Comparison of ENCODE assay signal across 28 cellular contexts in the genomic region with DNA sequence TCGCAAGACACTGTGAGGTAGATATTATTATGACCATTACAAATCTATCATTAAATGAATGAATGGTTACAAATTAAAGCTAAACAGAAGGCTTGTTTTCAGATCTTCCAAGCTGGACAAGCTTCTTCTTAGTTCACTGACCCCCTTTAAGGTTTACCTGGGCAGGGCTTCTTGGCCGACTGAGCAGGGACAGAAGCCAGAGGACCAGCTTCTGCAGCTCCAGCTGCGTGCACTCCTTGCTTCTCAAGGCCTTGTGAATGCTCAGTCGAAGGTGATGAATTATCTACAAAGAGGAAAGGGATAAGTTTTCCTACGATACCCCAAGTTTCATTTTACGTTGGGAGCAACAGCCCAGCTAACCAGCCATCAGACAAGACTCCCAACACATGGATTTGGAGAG.
"Had no signal": no experiment of that assay in that cellular context is flagged by ENCODE, and none has a peak within 500 bp of the region (broad histone marks: within the 10 kb centered on the region; RNA-seq: fewer than 3 reads in every experiment).

No MANE protein-coding gene starts in this region.

- H3K36me3 ChIP-seq: cardiac muscle cell, colonic mucosa had no signal

- H3K36me3 Mint-ChIP-seq: brain had no signal

- DNase-seq: activated CD4-positive, alpha-beta memory T cell treated with anti-CD3 and anti-CD28 coated beads, Interleukin-2, amount 10 ng/mL, durations not matched to agents 7 days and 5 days; activated CD4-positive, alpha-beta T cell treated with anti-CD3 and anti-CD28 coated beads for 36 hours; activated CD4-positive, alpha-beta T cell treated with anti-CD3 and anti-CD28 coated beads, Interleukin-2, amount 10 ng/mL, durations not matched to agents 7 days and 5 days; activated CD4-positive, alpha-beta T cell treated with anti-CD3 and anti-CD28 coated beads, Interleukin-2, amount 50 U/mL, for 4 hours; activated CD4-positive, CD25-positive, alpha-beta regulatory T cell; activated CD4-positive, CD25-positive, alpha-beta regulatory T cell treated with anti-CD3 and anti-CD28 coated beads, Interleukin-2, amount 50 U/mL, for 72 hours; activated CD8-positive, alpha-beta memory T cell treated with anti-CD3 and anti-CD28 coated beads, Interleukin-2, amount 10 ng/mL, durations not matched to agents 7 days and 5 days; activated effector memory CD4-positive, alpha-beta T cell treated with anti-CD3 and anti-CD28 coated beads, Interleukin-2, amount 50 U/mL, for 16 hours; activated naive CD4-positive, alpha-beta T cell; activated naive CD4-positive, alpha-beta T cell treated with anti-CD3 and anti-CD28 coated beads, Interleukin-2, amount 10 ng/mL, durations not matched to agents 7 days and 5 days; activated naive CD8-positive, alpha-beta T cell treated with anti-CD3 and anti-CD28 coated beads, Interleukin-2, amount 10 ng/mL, durations not matched to agents 7 days and 5 days; activated T-cell treated with anti-CD3 and anti-CD28 coated beads, Interleukin-2, amount 50 U/mL, for 4 hours; central memory CD4-positive, alpha-beta T cell; cerebellar nuclear complex; colonic mucosa; effector CD8-positive, alpha-beta T cell; erythroblast; foreskin keratinocyte; heart right ventricle had no signal

- H3K27me3 Mint-ChIP-seq: activated CD4-positive, alpha-beta memory T cell treated with anti-CD3 and anti-CD28 coated beads, Interleukin-2, amount 10 ng/mL, durations not matched to agents 7 days and 5 days; activated CD4-positive, alpha-beta T cell treated with anti-CD3 and anti-CD28 coated beads for 36 hours; activated CD4-positive, alpha-beta T cell treated with anti-CD3 and anti-CD28 coated beads, Interleukin-2, amount 10 ng/mL, durations not matched to agents 7 days and 5 days; activated CD8-positive, alpha-beta memory T cell treated with anti-CD3 and anti-CD28 coated beads, Interleukin-2, amount 10 ng/mL, durations not matched to agents 7 days and 5 days; activated naive CD4-positive, alpha-beta T cell treated with anti-CD3 and anti-CD28 coated beads, Interleukin-2, amount 10 ng/mL, durations not matched to agents 7 days and 5 days; activated naive CD8-positive, alpha-beta T cell treated with anti-CD3 and anti-CD28 coated beads, Interleukin-2, amount 10 ng/mL, durations not matched to agents 7 days and 5 days; brain had no signal

- H3K4me3 ChIP-seq: ascending aorta, breast epithelium, cardiac muscle cell, colonic mucosa, esophagus muscularis mucosa, gastroesophageal sphincter, heart right ventricle, hepatocyte had no signal

- H3K4me1 ChIP-seq: ascending aorta, breast epithelium, colonic mucosa, esophagus muscularis mucosa, foreskin keratinocyte, gastroesophageal sphincter, heart right ventricle had no signal

- H3K4me1 Mint-ChIP-seq: activated CD4-positive, alpha-beta T cell treated with anti-CD3 and anti-CD28 coated beads for 36 hours; activated naive CD4-positive, alpha-beta T cell treated with anti-CD3 and anti-CD28 coated beads, Interleukin-2, amount 10 ng/mL, durations not matched to agents 7 days and 5 days; brain had no signal

- H3K9me3 Mint-ChIP-seq: activated CD4-positive, alpha-beta memory T cell treated with anti-CD3 and anti-CD28 coated beads, Interleukin-2, amount 10 ng/mL, durations not matched to agents 7 days and 5 days; activated CD4-positive, alpha-beta T cell treated with anti-CD3 and anti-CD28 coated beads, Interleukin-2, amount 10 ng/mL, durations not matched to agents 7 days and 5 days; activated naive CD4-positive, alpha-beta T cell treated with anti-CD3 and anti-CD28 coated beads, Interleukin-2, amount 10 ng/mL, durations not matched to agents 7 days and 5 days; activated naive CD4-positive, alpha-beta T cell treated with anti-CD3 and anti-CD28 coated beads, Interleukin-2, amount 50 U/mL, for 72 hours; activated naive CD8-positive, alpha-beta T cell treated with anti-CD3 and anti-CD28 coated beads, Interleukin-2, amount 10 ng/mL, durations not matched to agents 7 days and 5 days; activated T-cell treated with anti-CD3 and anti-CD28 coated beads, Interleukin-2, amount 50 U/mL, for 4 hours; activated T-helper 2 cell treated with anti-CD3 and anti-CD28 coated beads, Interferon-gamma antibody, Interleukin-2, Interleukin-4, amounts not matched to agents 10 μg/mL and 5 μg/mL and 100 μg/mL, durations not matched to agents 14 hours and 24 hours and 36 hours; brain had no signal

- H3K27ac Mint-ChIP-seq: activated CD4-positive, alpha-beta memory T cell treated with anti-CD3 and anti-CD28 coated beads, Interleukin-2, amount 10 ng/mL, durations not matched to agents 7 days and 5 days; activated CD4-positive, alpha-beta T cell treated with anti-CD3 and anti-CD28 coated beads for 36 hours; activated CD4-positive, alpha-beta T cell treated with anti-CD3 and anti-CD28 coated beads, Interleukin-2, amount 10 ng/mL, durations not matched to agents 7 days and 5 days; activated CD8-positive, alpha-beta memory T cell treated with anti-CD3 and anti-CD28 coated beads, Interleukin-2, amount 10 ng/mL, durations not matched to agents 7 days and 5 days; activated naive CD4-positive, alpha-beta T cell treated with anti-CD3 and anti-CD28 coated beads, Interleukin-2, amount 10 ng/mL, durations not matched to agents 7 days and 5 days; activated naive CD4-positive, alpha-beta T cell treated with anti-CD3 and anti-CD28 coated beads, Interleukin-2, amount 50 U/mL, for 72 hours; activated naive CD8-positive, alpha-beta T cell treated with anti-CD3 and anti-CD28 coated beads, Interleukin-2, amount 10 ng/mL, durations not matched to agents 7 days and 5 days; activated T-helper 2 cell treated with anti-CD3 and anti-CD28 coated beads, Interferon-gamma antibody, Interleukin-2, Interleukin-4, amounts not matched to agents 10 μg/mL and 5 μg/mL and 100 μg/mL, durations not matched to agents 14 hours and 24 hours and 36 hours; brain had no signal

- H3K27ac ChIP-seq: ascending aorta, breast epithelium, cardiac muscle cell, colonic mucosa, esophagus muscularis mucosa, foreskin keratinocyte, gastroesophageal sphincter, heart right ventricle, hepatocyte had no signal

- H3K4me3 Mint-ChIP-seq: activated CD4-positive, alpha-beta memory T cell treated with anti-CD3 and anti-CD28 coated beads, Interleukin-2, amount 10 ng/mL, durations not matched to agents 7 days and 5 days; activated CD4-positive, alpha-beta T cell treated with anti-CD3 and anti-CD28 coated beads for 36 hours; activated CD4-positive, alpha-beta T cell treated with anti-CD3 and anti-CD28 coated beads, Interleukin-2, amount 10 ng/mL, durations not matched to agents 7 days and 5 days; activated CD8-positive, alpha-beta memory T cell treated with anti-CD3 and anti-CD28 coated beads, Interleukin-2, amount 10 ng/mL, durations not matched to agents 7 days and 5 days; activated naive CD4-positive, alpha-beta T cell treated with anti-CD3 and anti-CD28 coated beads, Interleukin-2, amount 10 ng/mL, durations not matched to agents 7 days and 5 days; activated naive CD8-positive, alpha-beta T cell treated with anti-CD3 and anti-CD28 coated beads, Interleukin-2, amount 10 ng/mL, durations not matched to agents 7 days and 5 days; activated T-cell treated with anti-CD3 and anti-CD28 coated beads, Interleukin-2, amount 50 U/mL, for 4 hours; brain had no signal

- H3K27me3 ChIP-seq: ascending aorta, breast epithelium, cardiac muscle cell, colonic mucosa, esophagus muscularis mucosa, foreskin keratinocyte, gastroesophageal sphincter, heart right ventricle, hepatocyte had no signal

- ATAC-seq: activated CD4-positive, alpha-beta T cell treated with anti-CD3 and anti-CD28 coated beads for 36 hours; activated CD8-positive, alpha-beta memory T cell treated with anti-CD3 and anti-CD28 coated beads, Interleukin-2, amount 10 ng/mL, durations not matched to agents 7 days and 5 days; activated naive CD4-positive, alpha-beta T cell treated with anti-CD3 and anti-CD28 coated beads, Interleukin-2, amount 50 U/mL, for 72 hours; activated T-cell treated with anti-CD3 and anti-CD28 coated beads, Interleukin-2, amount 50 U/mL, for 4 hours; foreskin keratinocyte; gastroesophageal sphincter; heart right ventricle had no signal

- H3K9me3 ChIP-seq: ascending aorta, breast epithelium, colonic mucosa, esophagus muscularis mucosa, gastroesophageal sphincter, heart right ventricle had no signal
